In genomic region chr16:81693467-81694303, GRCh38 we compare ENCODE assay signal across 13 cellular contexts.
DNase-seq lines count a peak whose midpoint lies in the region; ATAC-seq and TF ChIP-seq lines count a peak whose summit lies in the region.
"Had no signal": no experiment of that assay in that cellular context is flagged by ENCODE, and none has a peak within 500 bp of the region (broad histone marks: within the 10 kb centered on the region; RNA-seq: fewer than 3 reads in every experiment).

No MANE protein-coding gene starts in this region.

- peak overlapping the region; percentile 45 to 66 for H3K27ac Mint-ChIP-seq in activated naive CD4-positive, alpha-beta T cell treated with anti-CD3 and anti-CD28 coated beads, Interleukin-2, amount 50 U/mL, for 72 hours

- H3K27ac ChIP-seq in cingulate gyrus (ENCODE audit: low read depth, low read length) (peak overlapping the region; percentile 69), muscle layer of duodenum (ENCODE audit: low read length) (peak overlapping the region; percentile 50), upper lobe of right lung (peak overlapping the region; percentile 18)

- H3K4me3 ChIP-seq in muscle layer of duodenum (ENCODE audit: low read depth in 1 of 2, low read length in 2 of 2) (peak overlapping the region in 1 of 2 donors; percentile 26), upper lobe of right lung (no peak overlapping the region)
- H3K4me3 ChIP-seq: lung, Peyer's patch had no signal

- H3K9me3 ChIP-seq in muscle layer of duodenum (ENCODE audit: control insufficient read depth in 1 of 2, low read length in 2 of 2) (no peaks in the 10 kb centered on the region), upper lobe of right lung (no peaks in the 10 kb centered on the region)
- H3K9me3 ChIP-seq: Peyer's patch had no signal

- no peaks in the 10 kb centered on the region for H3K36me3 Mint-ChIP-seq in activated naive CD4-positive, alpha-beta T cell treated with anti-CD3 and anti-CD28 coated beads, Interleukin-2, amount 50 U/mL, for 72 hours

- TF ChIP-seq CTCF in upper lobe of right lung (IDR thresholded peaks at IDR 0.05) = no peak

- H3K36me3 ChIP-seq in muscle layer of duodenum (ENCODE audit: control insufficient read depth in 1 of 2, insufficient read depth in 2 of 2, low read length in 2 of 2) (peaks cover 19 to 49% of the 10 kb centered on the region in 2 donors), upper lobe of right lung (peaks cover 39% of the 10 kb centered on the region)

- H3K27me3 ChIP-seq in muscle layer of duodenum (ENCODE audit: low read depth, low read length) (no peaks in the 10 kb centered on the region), upper lobe of right lung (no peaks in the 10 kb centered on the region)
- H3K27me3 ChIP-seq: Peyer's patch had no signal

- intact Hi-C loops in upper lobe of right lung (cut with DNase I) = no loop called here

- no peaks in the 10 kb centered on the region for H3K9me3 Mint-ChIP-seq in activated naive CD4-positive, alpha-beta T cell treated with anti-CD3 and anti-CD28 coated beads, Interleukin-2, amount 50 U/mL, for 72 hours

- H3K4me1 ChIP-seq in muscle layer of duodenum (ENCODE audit: control insufficient read depth in 1 of 2, insufficient read depth in 2 of 2, low read length in 2 of 2) = peaks cover 21 to 41% of the 10 kb centered on the region in 2 donors
- H3K4me1 ChIP-seq in upper lobe of right lung = peaks cover 18% of the 10 kb centered on the region

- no peak for ATAC-seq in activated naive CD4-positive, alpha-beta T cell treated with anti-CD3 and anti-CD28 coated beads, Interleukin-2, amount 50 U/mL, for 72 hours
- no peak for ATAC-seq in upper lobe of right lung
- no peak for ATAC-seq in GM21423 (IDR thresholded peaks at IDR 0.05; ENCODE audit: unreplicated experiment)

- no peak for DNase-seq in activated naive CD4-positive, alpha-beta T cell treated with anti-CD3 and anti-CD28 coated beads, Interleukin-2, amount 50 U/mL, for 72 hours (ENCODE audit: low spot score in 2 of 2)
- no peak for DNase-seq in activated naive CD4-positive, alpha-beta T cell (lab: John Stamatoyannopoulos, UW)
- DNase-seq in upper lobe of right lung (no peak), NCI-H1105 treated with DMSO at 0.1 percent for 48 hours (lab: John Stamatoyannopoulos, UW) (no peak), CD1c-positive myeloid dendritic cell (ENCODE audit: extremely low spot score) (no peak)
- DNase-seq: activated T-cell treated with anti-CD3 and anti-CD28 coated beads, Interleukin-2, amount 50 U/mL, for 1 hour; cerebellar nuclear complex; KG1 had no signal

Comparison
In these comparisons a context has a peak if more than half of its experiments do, and no peak if none do; other contexts are left out.
1. H3K27ac ChIP-seq: peak in every context shown above with its lines; median percentile 69 in cingulate gyrus; 50 in muscle layer of duodenum; 18 in upper lobe of right lung.